17 cellular contexts compared by ENCODE assay signal in genomic region chr16:87993901-87994300, GRCh38. TPM values are rescaled to one million over a fixed set of nuclear protein-coding genes. Genes with fewer than 3 reads are reported as not detected.
DNase-seq lines count a peak whose midpoint lies in the region; ATAC-seq and TF ChIP-seq lines count a peak whose summit lies in the region.
"Had no signal": no experiment of that assay in that cellular context is flagged by ENCODE, and none has a peak within 500 bp of the region (broad histone marks: within the 10 kb centered on the region; RNA-seq: fewer than 3 reads in every experiment).

No MANE protein-coding gene starts in this region.

- H3K27ac Mint-ChIP-seq in activated T-cell treated with anti-CD3 and anti-CD28 coated beads, Interleukin-2, amount 50 U/mL, for 24 hours, result no peak overlapping the region
- peak overlapping the region; percentile 3 for H3K27ac Mint-ChIP-seq in mesothelial cell of epicardium
- peak overlapping the region; percentile 48 for H3K27ac Mint-ChIP-seq in stimulated activated memory B cell treated with anti-CD40 and anti-IgM and Interleukin-4, amounts not matched to agents 10 μg/mL and 1 μg/mL and 100 μg/mL, for 72 hours
- H3K27ac Mint-ChIP-seq: B cell; CD4-positive, alpha-beta T cell had no signal

- peak; percentile 21 for DNase-seq in activated T-cell treated with anti-CD3 and anti-CD28 coated beads, Interleukin-2, amount 50 U/mL, for 24 hours
- DNase-seq in activated T-cell treated with anti-CD3 and anti-CD28 coated beads, Interleukin-2, amount 50 U/mL, for 4 hours, result no peak
- no peak for DNase-seq in mesothelial cell of epicardium (ENCODE audit: low spot score in 2 of 2, unreplicated experiment in 2 of 2)
- no peak for DNase-seq in GM20000 (ENCODE audit: low spot score)
- no peak for DNase-seq in stimulated activated CD4-positive, alpha-beta T cell treated with anti-CD3 and anti-CD28 coated beads, Interleukin-2, amount 100 ng/mL, for 48 hours
- DNase-seq: C1 segment of cervical spinal cord; Calu3; CD4-positive, alpha-beta T cell; DMS 273 treated with DMSO at 0.1 percent for 48 hours had no signal

- no peaks in the 10 kb centered on the region for H3K27me3 Mint-ChIP-seq in activated T-cell treated with anti-CD3 and anti-CD28 coated beads, Interleukin-2, amount 50 U/mL, for 24 hours
- H3K27me3 Mint-ChIP-seq in activated T-cell treated with anti-CD3 and anti-CD28 coated beads, Interleukin-2, amount 50 U/mL, for 4 hours (ENCODE audit: low read depth), result no peaks in the 10 kb centered on the region
- H3K27me3 Mint-ChIP-seq in mesothelial cell of epicardium (ENCODE audit: low read depth), result no peaks in the 10 kb centered on the region
- H3K27me3 Mint-ChIP-seq in stimulated activated memory B cell treated with anti-CD40 and anti-IgM and Interleukin-4, amounts not matched to agents 10 μg/mL and 1 μg/mL and 100 μg/mL, for 72 hours, result no peaks in the 10 kb centered on the region
- H3K27me3 Mint-ChIP-seq: B cell; CD4-positive, alpha-beta T cell had no signal

- TF ChIP-seq CTCF in mesothelial cell of epicardium (IDR thresholded peaks at IDR 0.05; ENCODE audit: unreplicated experiment) (no peak), GM20000 (IDR thresholded peaks at IDR 0.05; ENCODE audit: extremely low read depth, missing control alignments) (no peak)

- H3K36me3 Mint-ChIP-seq in activated T-cell treated with anti-CD3 and anti-CD28 coated beads, Interleukin-2, amount 50 U/mL, for 24 hours (ENCODE audit: low read depth), result peaks cover 56% of the 10 kb centered on the region
- peaks cover 17% of the 10 kb centered on the region for H3K36me3 Mint-ChIP-seq in activated T-cell treated with anti-CD3 and anti-CD28 coated beads, Interleukin-2, amount 50 U/mL, for 4 hours (ENCODE audit: insufficient read depth)
- peaks cover 38% of the 10 kb centered on the region for H3K36me3 Mint-ChIP-seq in mesothelial cell of epicardium
- peaks cover 45% of the 10 kb centered on the region for H3K36me3 Mint-ChIP-seq in stimulated activated memory B cell treated with anti-CD40 and anti-IgM and Interleukin-4, amounts not matched to agents 10 μg/mL and 1 μg/mL and 100 μg/mL, for 72 hours

- H3K4me3 Mint-ChIP-seq in activated T-cell treated with anti-CD3 and anti-CD28 coated beads, Interleukin-2, amount 50 U/mL, for 24 hours, result no peak overlapping the region
- H3K4me3 Mint-ChIP-seq in activated T-cell treated with anti-CD3 and anti-CD28 coated beads, Interleukin-2, amount 50 U/mL, for 4 hours, result no peak overlapping the region
- no peak overlapping the region for H3K4me3 Mint-ChIP-seq in mesothelial cell of epicardium
- H3K4me3 Mint-ChIP-seq in stimulated activated memory B cell treated with anti-CD40 and anti-IgM and Interleukin-4, amounts not matched to agents 10 μg/mL and 1 μg/mL and 100 μg/mL, for 72 hours, result no peak overlapping the region
- H3K4me3 Mint-ChIP-seq: B cell; CD4-positive, alpha-beta T cell had no signal

- no peak for ATAC-seq in activated T-cell treated with anti-CD3 and anti-CD28 coated beads, Interleukin-2, amount 50 U/mL, for 4 hours
- no peak for ATAC-seq in stimulated activated memory B cell treated with anti-CD40 and anti-IgM and Interleukin-4, amounts not matched to agents 10 μg/mL and 1 μg/mL and 100 μg/mL, for 72 hours
- no peak for ATAC-seq in GM19023 (IDR thresholded peaks at IDR 0.05; ENCODE audit: unreplicated experiment)
- ATAC-seq: GM12878 had no signal

- peaks cover 4% of the 10 kb centered on the region for H3K4me1 Mint-ChIP-seq in activated T-cell treated with anti-CD3 and anti-CD28 coated beads, Interleukin-2, amount 50 U/mL, for 24 hours (ENCODE audit: low read depth)
- H3K4me1 Mint-ChIP-seq in activated T-cell treated with anti-CD3 and anti-CD28 coated beads, Interleukin-2, amount 50 U/mL, for 4 hours (ENCODE audit: low read depth), result no peaks in the 10 kb centered on the region
- no peaks in the 10 kb centered on the region for H3K4me1 Mint-ChIP-seq in mesothelial cell of epicardium
- peaks cover 27% of the 10 kb centered on the region for H3K4me1 Mint-ChIP-seq in stimulated activated memory B cell treated with anti-CD40 and anti-IgM and Interleukin-4, amounts not matched to agents 10 μg/mL and 1 μg/mL and 100 μg/mL, for 72 hours

- H3K9me3 Mint-ChIP-seq in activated T-cell treated with anti-CD3 and anti-CD28 coated beads, Interleukin-2, amount 50 U/mL, for 24 hours, result no peaks in the 10 kb centered on the region
- H3K9me3 Mint-ChIP-seq in activated T-cell treated with anti-CD3 and anti-CD28 coated beads, Interleukin-2, amount 50 U/mL, for 4 hours, result no peaks in the 10 kb centered on the region
- H3K9me3 Mint-ChIP-seq in mesothelial cell of epicardium, result peaks cover 8% of the 10 kb centered on the region
- no peaks in the 10 kb centered on the region for H3K9me3 Mint-ChIP-seq in stimulated activated memory B cell treated with anti-CD40 and anti-IgM and Interleukin-4, amounts not matched to agents 10 μg/mL and 1 μg/mL and 100 μg/mL, for 72 hours
- H3K9me3 Mint-ChIP-seq: CD4-positive, alpha-beta T cell had no signal

RNA-seq across cellular contexts. Expression of gene BANP, which starts 42.7 kb away (rescaled TPM):
- 10 to 100 TPM; 25.2 to 29.4 (median 25.9) TPM for total RNA-seq in activated T-cell treated with anti-CD3 and anti-CD28 coated beads, Interleukin-2, amount 50 U/mL, for 4 hours
- total RNA-seq in mesothelial cell of epicardium, result 41.2 to 44.9 TPM (median 43.6 TPM) in 3 replicates

RNA-seq across cellular contexts. Expression of gene CA5A, which starts 57.6 kb away (rescaled TPM):
- under 1 TPM in 1 of 3 donors, not detected in 2; 0.43 TPM for total RNA-seq in activated T-cell treated with anti-CD3 and anti-CD28 coated beads, Interleukin-2, amount 50 U/mL, for 4 hours
- total RNA-seq in mesothelial cell of epicardium, result not detected in 3 replicates
- total RNA-seq: Calu3; CD4-positive, alpha-beta T cell; Daoy; G401; GM12878; H1; HT1080 had no signal
